1 cellular context compared by ENCODE assay signal in genomic region chr4:105710012-105710600, GRCh38.
TF ChIP-seq lines count a peak whose summit lies in the region.

No MANE protein-coding gene starts in this region.

TF ChIP-seq in endothelial cell of umbilical vein, 7 proteins besides CTCF, POLR2A, EP300 and RAD21:
- TF ChIP-seq POLR2AphosphoS5 (IDR thresholded peaks at IDR 0.05; ENCODE audit: insufficient read depth, low read depth, low read length) (no peak), GATA2 (IDR thresholded peaks at IDR 0.05; ENCODE audit: insufficient read depth, insufficient read length, low read depth, low read length) (no peak), FOS (IDR thresholded peaks at IDR 0.05; ENCODE audit: borderline replicate concordance, insufficient read depth, low read length) (no peak), MYC (IDR thresholded peaks at IDR 0.05; ENCODE audit: low read depth, low read length) (no peak), JUN (IDR thresholded peaks at IDR 0.05; ENCODE audit: borderline replicate concordance, insufficient read depth, insufficient read length, low read depth) (no peak), EZH2 (IDR thresholded peaks at IDR 0.05; ENCODE audit: borderline replicate concordance, low read depth, low read length, severe bottlenecking) (no peak), MAX (IDR thresholded peaks at IDR 0.05; ENCODE audit: insufficient read depth, insufficient read length) (no peak)
